Comparison of ENCODE assay signal across 8 cellular contexts in genomic region chr2:196171248-196171871, GRCh38. TPM values are rescaled to one million over a fixed set of nuclear protein-coding genes. Genes with fewer than 3 reads are reported as not detected.
DNase-seq lines count a peak whose midpoint lies in the region; TF ChIP-seq lines count a peak whose summit lies in the region.

Gene STK17B (minus strand): TSS chr2:196171578. CDS start chr2:196163383, 8,195 bp downstream.

- H3K4me3 Mint-ChIP-seq in activated naive CD8-positive, alpha-beta T cell = peak within 1 kb of the TSS; percentile 100
- peak within 1 kb of the TSS; percentile 93 for H3K4me3 Mint-ChIP-seq in osteocyte (ENCODE audit: unreplicated experiment)

- peak within 1 kb of the TSS; percentile 97 for H3K27ac Mint-ChIP-seq in activated naive CD8-positive, alpha-beta T cell
- peak within 1 kb of the TSS; percentile 93 for H3K27ac Mint-ChIP-seq in osteocyte (ENCODE audit: unreplicated experiment)

- H3K36me3 ChIP-seq in GM06990 (ENCODE audit: control insufficient read depth, insufficient read depth, low read length) = no peaks in the 10 kb centered on the region
- no peaks in the 10 kb centered on the region for H3K36me3 ChIP-seq in thymus (ENCODE audit: control insufficient read depth, insufficient read depth)

- no peaks in the 10 kb centered on the region for H3K27me3 Mint-ChIP-seq in activated naive CD8-positive, alpha-beta T cell
- no peaks in the 10 kb centered on the region for H3K27me3 Mint-ChIP-seq in osteocyte (ENCODE audit: unreplicated experiment)

- intact Hi-C loops in head of caudate nucleus (cut with DNase I) = no loop called here

- H3K4me1 Mint-ChIP-seq in activated naive CD8-positive, alpha-beta T cell (ENCODE audit: low read depth) = peaks cover 46% of the 10 kb centered on the region
- H3K4me1 Mint-ChIP-seq in osteocyte (ENCODE audit: unreplicated experiment) = peaks cover 17% of the 10 kb centered on the region

- H3K4me3 ChIP-seq in GM06990 (replicated peaks; ENCODE audit: low read depth, low read length) (peak within 1 kb of the TSS; percentile 77), HFF-Myc (replicated peaks; ENCODE audit: low read depth, low read length) (peak within 1 kb of the TSS; percentile 92), NB4 (ENCODE audit: low read depth, low read length) (peak within 1 kb of the TSS; percentile 74), thymus (ENCODE audit: low read length) (peak within 1 kb of the TSS; percentile 92)

- peak; percentile 2 for TF ChIP-seq CTCF in GM06990 (IDR thresholded peaks at IDR 0.05; ENCODE audit: insufficient read depth, low read length, poor library complexity, severe bottlenecking)
- TF ChIP-seq CTCF in HFF-Myc (IDR thresholded peaks at IDR 0.05; ENCODE audit: low read depth, low read length, missing control alignments) = no peak
- TF ChIP-seq CTCF in NB4 (IDR thresholded peaks at IDR 0.05; ENCODE audit: low read depth, low read length) = no peak
- no peak for TF ChIP-seq CTCF in osteocyte (IDR thresholded peaks at IDR 0.05)

- DNase-seq in GM06990 (ENCODE audit: extremely low read depth, insufficient read length) = peak; percentile 95
- DNase-seq in HFF-Myc (ENCODE audit: extremely low read depth, low read depth) = peak; percentile 77
- DNase-seq in NB4 (ENCODE audit: low read depth) = peak; percentile 99
- DNase-seq in SKM-1 treated with dmso at 0.1 percent for 144 hours (lab: John Stamatoyannopoulos, UW; ENCODE audit: unreplicated experiment) = peak; percentile 94
- peak; percentile 76 to 95 (median 90) for DNase-seq in head of caudate nucleus
- peak; percentile 96 for DNase-seq in osteocyte (ENCODE audit: extremely low spot score, unreplicated experiment)

- no peaks in the 10 kb centered on the region for H3K9me3 ChIP-seq in thymus (ENCODE audit: control insufficient read depth)

- peak within 1 kb of the TSS; percentile 99 for H3K27ac ChIP-seq in thymus (ENCODE audit: low read depth)

- peaks cover 33% of the 10 kb centered on the region for H3K4me1 ChIP-seq in thymus (ENCODE audit: control insufficient read depth, insufficient read depth, low read length)

- peaks cover 13% of the 10 kb centered on the region for H3K36me3 Mint-ChIP-seq in activated naive CD8-positive, alpha-beta T cell
- no peaks in the 10 kb centered on the region for H3K36me3 Mint-ChIP-seq in osteocyte (ENCODE audit: unreplicated experiment)

- no peaks in the 10 kb centered on the region for H3K9me3 Mint-ChIP-seq in activated naive CD8-positive, alpha-beta T cell (ENCODE audit: low read depth)
- no peaks in the 10 kb centered on the region for H3K9me3 Mint-ChIP-seq in osteocyte (ENCODE audit: unreplicated experiment)

- peak; percentile 99 for TF ChIP-seq POLR2A in NB4 (IDR thresholded peaks at IDR 0.05; ENCODE audit: extremely low read depth, insufficient read length)

- H3K27me3 ChIP-seq in GM06990 (replicated peaks; ENCODE audit: control insufficient read depth, insufficient read depth, low read length) (no peaks in the 10 kb centered on the region), thymus (ENCODE audit: control insufficient read depth, insufficient read depth) (no peaks in the 10 kb centered on the region)

- WGBS in thymus = under 1% methylated on average over 72 of the region's 72 CpGs

RNA-seq across cellular contexts. Expression of gene STK17B, which starts in this region (rescaled TPM):
- 77.5 and 89.3 TPM in 2 replicates for total RNA-seq in osteocyte
- polyA plus RNA-seq in thymus = 59.5 TPM

Comparison
In these comparisons a context has a peak if more than half of its experiments do, and no peak if none do; other contexts are left out.
1. Peak in every context shown above with its lines: DNase-seq, H3K4me3 ChIP-seq and H3K27ac ChIP-seq.